Comparison of ENCODE assay signal across 9 cellular contexts in the genomic region with DNA sequence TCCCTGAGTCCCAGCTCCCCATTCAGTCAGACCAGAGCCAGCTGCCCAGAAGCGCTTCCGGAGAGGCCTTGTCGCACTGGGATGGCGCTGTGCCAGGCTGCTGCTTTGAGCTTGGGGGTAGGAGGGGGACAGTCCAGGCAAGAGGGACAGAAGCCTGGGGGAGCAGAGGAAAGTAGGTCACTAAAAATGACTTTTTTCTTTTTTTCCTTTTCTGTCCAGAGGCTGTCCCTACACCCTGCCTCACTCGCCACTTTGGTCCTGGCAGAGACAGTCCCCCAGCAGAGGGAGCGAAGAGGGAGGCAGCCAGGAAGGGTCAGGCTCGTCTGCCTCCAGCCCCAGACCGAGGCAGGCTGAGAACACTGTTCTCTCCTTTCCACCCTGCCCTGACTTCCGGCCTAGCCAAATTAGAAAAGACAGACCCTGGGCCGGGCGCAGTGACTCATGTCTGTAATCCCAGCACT. TPM values are rescaled to one million over a fixed set of nuclear protein-coding genes. Genes with fewer than 3 reads are reported as not detected.
DNase-seq lines count a peak whose midpoint lies in the region; TF ChIP-seq lines count a peak whose summit lies in the region.
"Had no signal": no experiment of that assay in that cellular context is flagged by ENCODE, and none has a peak within 500 bp of the region (broad histone marks: within the 10 kb centered on the region; RNA-seq: fewer than 3 reads in every experiment).

No MANE protein-coding gene starts in this region.

- H3K9me3 Mint-ChIP-seq in endodermal cell, result peaks cover 5% of the 10 kb centered on the region
- H3K9me3 Mint-ChIP-seq: activated naive CD4-positive, alpha-beta T cell treated with anti-CD3 and anti-CD28 coated beads for 36 hours had no signal

- peaks cover 5% of the 10 kb centered on the region for H3K36me3 Mint-ChIP-seq in endodermal cell (ENCODE audit: low read depth)

- TF ChIP-seq POLR2A in uterus (IDR thresholded peaks at IDR 0.05), result no peak

- WGBS in endodermal cell (ENCODE audit: insufficient coverage in 1 of 2, insufficient read length in 1 of 2), 2 experiments, result 78 to 92% methylated on average over 6 to 11 of the region's 11 CpGs

- peak overlapping the region; percentile 98 for H3K27ac Mint-ChIP-seq in endodermal cell
- H3K27ac Mint-ChIP-seq: activated naive CD4-positive, alpha-beta T cell treated with anti-CD3 and anti-CD28 coated beads for 36 hours had no signal

- no peaks in the 10 kb centered on the region for H3K36me3 ChIP-seq in endodermal cell (ENCODE audit: control insufficient read depth, insufficient read depth, low read length)
- H3K36me3 ChIP-seq in uterus, result no peaks in the 10 kb centered on the region

- peak overlapping the region; percentile 62 for H3K9ac ChIP-seq in endodermal cell (ENCODE audit: extremely low read depth, low read length, poor library complexity, severe bottlenecking)

- peaks cover 24% of the 10 kb centered on the region for H3K4me1 ChIP-seq in endodermal cell (ENCODE audit: control insufficient read depth, insufficient read depth, low read length)
- H3K4me1 ChIP-seq in uterus, result peaks cover 19 to 30% of the 10 kb centered on the region in 2 donors

- intact Hi-C loops in uterus (cut with DNase I; ENCODE audit: low total_unique reads), result no loop called here

- DNase-seq in NCI-H1092 treated with DMSO at 0.1 percent for 48 hours (lab: John Stamatoyannopoulos, UW), result peak; percentile 9
- DNase-seq in NCI-H1092 (lab: John Stamatoyannopoulos, UW), result no peak
- peak; percentile 59 for DNase-seq in endodermal cell
- DNase-seq in middle frontal gyrus (ENCODE audit: extremely low spot score, low spot score), result peak; percentile 43
- peak; percentile 53 to 63 for DNase-seq in uterus
- DNase-seq in stimulated activated CD8-positive, alpha-beta memory T cell treated with anti-CD3 and anti-CD28 coated beads, Interleukin-4, amount 100 ng/mL, for 48 hours, result no peak
- DNase-seq in NCI-H128 (lab: John Stamatoyannopoulos, UW; ENCODE audit: unreplicated experiment), result no peak
- DNase-seq in NCI-H1436 treated with DMSO at 0.1 percent for 48 hours (lab: John Stamatoyannopoulos, UW), result no peak
- DNase-seq: activated naive CD4-positive, alpha-beta T cell treated with anti-CD3 and anti-CD28 coated beads for 36 hours had no signal

- peak overlapping the region; percentile 83 for H3K27ac ChIP-seq in endodermal cell (ENCODE audit: low read depth, low read length)
- H3K27ac ChIP-seq in uterus, result peak overlapping the region; percentile 91 to 93

- peak; percentile 46 for TF ChIP-seq CTCF in endodermal cell (conservative IDR thresholded peaks at IDR 0.05)
- TF ChIP-seq CTCF in uterus (IDR thresholded peaks at IDR 0.05), result no peak

- H3K4me3 ChIP-seq in endodermal cell (ENCODE audit: low read length) (no peak overlapping the region), uterus (no peak overlapping the region)

- H3K4me1 Mint-ChIP-seq in endodermal cell, result peaks cover 68% of the 10 kb centered on the region

- H3K27me3 Mint-ChIP-seq in endodermal cell (ENCODE audit: insufficient read depth), result no peaks in the 10 kb centered on the region

- no peak overlapping the region for H3K4me3 Mint-ChIP-seq in endodermal cell
- H3K4me3 Mint-ChIP-seq: activated naive CD4-positive, alpha-beta T cell treated with anti-CD3 and anti-CD28 coated beads for 36 hours had no signal

- H3K9me3 ChIP-seq in endodermal cell (ENCODE audit: control insufficient read depth, low read length) (no peaks in the 10 kb centered on the region), uterus (no peaks in the 10 kb centered on the region)

- no peaks in the 10 kb centered on the region for H3K27me3 ChIP-seq in endodermal cell (ENCODE audit: control insufficient read depth, insufficient read depth, low read length, poor library complexity, severe bottlenecking)
- H3K27me3 ChIP-seq in uterus, result no peaks in the 10 kb centered on the region

RNA-seq across cellular contexts. Expression of a gene that starts 15.8 kb away (rescaled TPM):
- total RNA-seq in endodermal cell (10 to 100 TPM; 27.7 to 32.7 TPM), uterus (100 to 1,000 TPM in 2 of 4 donors, 10 to 100 TPM in 2; 71.2 to 119 (median 102) TPM)
- 55.6 TPM for polyA plus RNA-seq in endodermal cell (2013, experiment 1 of 2)
- polyA plus RNA-seq in endodermal cell (2013, experiment 2 of 2), result 46.3 TPM

Comparison
In these comparisons a context has a peak if more than half of its experiments do, and no peak if none do; other contexts are left out.
1. DNase-seq: peak in NCI-H1092 treated with DMSO at 0.1 percent for 48 hours (single experiment), endodermal cell (single experiment), middle frontal gyrus (single experiment) and uterus (2 of 2); none in NCI-H1092 (single experiment), stimulated activated CD8-positive, alpha-beta memory T cell treated with anti-CD3 and anti-CD28 coated beads, Interleukin-4, amount 100 ng/mL, for 48 hours (single experiment), NCI-H128 (single experiment) and NCI-H1436 treated with DMSO at 0.1 percent for 48 hours (single experiment).